Comparison of ENCODE assay signal across 8 cellular contexts in the genomic region with DNA sequence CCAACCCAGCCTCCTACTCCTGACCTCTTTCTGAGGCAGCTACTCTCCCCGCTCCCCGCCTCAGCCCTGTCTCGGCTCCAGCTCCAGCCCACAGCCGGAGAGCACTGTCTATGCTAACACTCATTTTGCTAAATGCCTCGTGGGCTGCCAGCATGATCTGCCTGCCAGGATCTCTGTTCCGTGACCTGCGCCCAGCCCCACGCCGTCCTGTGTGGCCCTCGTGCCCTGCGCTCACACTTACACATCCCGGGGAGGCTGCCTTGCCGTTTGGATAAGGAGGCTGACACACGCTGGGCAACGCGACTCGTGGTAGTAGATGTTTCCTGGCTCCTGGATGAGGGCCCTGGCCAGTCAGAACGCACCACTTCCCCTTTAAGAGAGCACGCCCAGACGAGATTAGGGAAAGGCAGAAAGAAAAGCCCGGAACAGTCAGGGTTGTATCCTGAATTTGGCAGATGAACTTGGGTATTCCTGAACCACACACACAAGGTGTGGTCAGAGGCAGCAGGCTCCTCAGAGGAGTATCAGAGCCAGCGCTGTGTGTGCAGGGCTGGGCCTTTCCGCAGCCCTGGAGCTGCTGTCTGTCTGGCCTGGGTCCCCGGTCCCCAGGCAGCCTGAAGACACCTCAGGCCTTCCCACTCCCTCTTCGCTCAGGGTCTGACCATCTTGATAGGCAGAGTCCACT.
DNase-seq lines count a peak whose midpoint lies in the region; ATAC-seq and TF ChIP-seq lines count a peak whose summit lies in the region.

No MANE protein-coding gene starts in this region.

- H3K4me3 ChIP-seq in MG63 (peak overlapping the region; percentile 39), adrenal gland (no peak overlapping the region)

- WGBS in adrenal gland, 4 donors: 43 to 63% (median 60%) methylated on average over 21 to 25 of the region's 25 CpGs

- H3K27ac ChIP-seq in adrenal gland: peak overlapping the region in 3 of 5 donors; percentile 35 to 54 (median 52)

- no peaks in the 10 kb centered on the region for H3K9me3 Mint-ChIP-seq in stimulated activated effector memory CD8-positive, alpha-beta T cell treated with anti-CD3 and anti-CD28 coated beads, Interleukin-12 subunit alpha, Interleukin-12 subunit beta, amount 100 ng/mL, for 72 hours

- H3K9me3 ChIP-seq in MG63 (no peaks in the 10 kb centered on the region), adrenal gland (replicated peaks in 1 of 3) (no peaks in the 10 kb centered on the region)

- H3K4me1 ChIP-seq in adrenal gland (replicated peaks in 1 of 2): peaks cover 18 to 58% of the 10 kb centered on the region in 2 donors

- peak overlapping the region; percentile 88 for H3K27ac Mint-ChIP-seq in stimulated activated effector memory CD8-positive, alpha-beta T cell treated with anti-CD3 and anti-CD28 coated beads, Interleukin-12 subunit alpha, Interleukin-12 subunit beta, amount 100 ng/mL, for 72 hours

- DNase-seq in activated naive CD4-positive, alpha-beta T cell treated with Interleukin-2 at 50 U/mL for 16 hours: peak; percentile 37
- no peak for DNase-seq in activated naive CD4-positive, alpha-beta T cell (lab: John Stamatoyannopoulos, UW)
- peak; percentile 79 for DNase-seq in MG63
- peak; percentile 29 to 81 (median 56) for DNase-seq in adrenal gland
- DNase-seq in inferior parietal cortex (ENCODE audit: extremely low spot score): peak; percentile 58
- no peak for DNase-seq in stimulated activated effector memory CD8-positive, alpha-beta T cell treated with anti-CD3 and anti-CD28 coated beads, Interleukin-12 subunit alpha, Interleukin-12 subunit beta, amount 100 ng/mL, for 72 hours (ENCODE audit: low spot score in 2 of 2)

- intact Hi-C loops in adrenal gland (cut with DNase I): no loop called here

- no peak for ATAC-seq in stimulated activated effector memory CD8-positive, alpha-beta T cell treated with anti-CD3 and anti-CD28 coated beads, Interleukin-12 subunit alpha, Interleukin-12 subunit beta, amount 100 ng/mL, for 72 hours
- ATAC-seq in GM19324 (IDR thresholded peaks at IDR 0.05; ENCODE audit: low FRiP score, unreplicated experiment): no peak
- no peak for ATAC-seq in GM18511 (IDR thresholded peaks at IDR 0.05; ENCODE audit: unreplicated experiment)

- no peak for TF ChIP-seq CTCF in adrenal gland (IDR thresholded peaks at IDR 0.05)

- no peak for TF ChIP-seq POLR2A in adrenal gland (IDR thresholded peaks at IDR 0.05)

- no peaks in the 10 kb centered on the region for H3K36me3 Mint-ChIP-seq in stimulated activated effector memory CD8-positive, alpha-beta T cell treated with anti-CD3 and anti-CD28 coated beads, Interleukin-12 subunit alpha, Interleukin-12 subunit beta, amount 100 ng/mL, for 72 hours

- H3K36me3 ChIP-seq in MG63 (no peaks in the 10 kb centered on the region), adrenal gland (replicated peaks in 1 of 2) (no peaks in the 10 kb centered on the region)

- H3K27me3 ChIP-seq in MG63 (no peaks in the 10 kb centered on the region), adrenal gland (no peaks in the 10 kb centered on the region)

- peak overlapping the region; percentile 60 for H3K4me3 Mint-ChIP-seq in stimulated activated effector memory CD8-positive, alpha-beta T cell treated with anti-CD3 and anti-CD28 coated beads, Interleukin-12 subunit alpha, Interleukin-12 subunit beta, amount 100 ng/mL, for 72 hours

- peaks cover 56% of the 10 kb centered on the region for H3K4me1 Mint-ChIP-seq in stimulated activated effector memory CD8-positive, alpha-beta T cell treated with anti-CD3 and anti-CD28 coated beads, Interleukin-12 subunit alpha, Interleukin-12 subunit beta, amount 100 ng/mL, for 72 hours

Comparison
In these comparisons a context has a peak if more than half of its experiments do, and no peak if none do; other contexts are left out.
1. DNase-seq: peak in activated naive CD4-positive, alpha-beta T cell treated with Interleukin-2 at 50 U/mL for 16 hours (single experiment), MG63 (single experiment), adrenal gland (7 of 7) and inferior parietal cortex (single experiment); none in activated naive CD4-positive, alpha-beta T cell (0 of 4) and stimulated activated effector memory CD8-positive, alpha-beta T cell treated with anti-CD3 and anti-CD28 coated beads, Interleukin-12 subunit alpha, Interleukin-12 subunit beta, amount 100 ng/mL, for 72 hours (0 of 2).